2 cellular contexts compared by ENCODE assay signal in the genomic region with DNA sequence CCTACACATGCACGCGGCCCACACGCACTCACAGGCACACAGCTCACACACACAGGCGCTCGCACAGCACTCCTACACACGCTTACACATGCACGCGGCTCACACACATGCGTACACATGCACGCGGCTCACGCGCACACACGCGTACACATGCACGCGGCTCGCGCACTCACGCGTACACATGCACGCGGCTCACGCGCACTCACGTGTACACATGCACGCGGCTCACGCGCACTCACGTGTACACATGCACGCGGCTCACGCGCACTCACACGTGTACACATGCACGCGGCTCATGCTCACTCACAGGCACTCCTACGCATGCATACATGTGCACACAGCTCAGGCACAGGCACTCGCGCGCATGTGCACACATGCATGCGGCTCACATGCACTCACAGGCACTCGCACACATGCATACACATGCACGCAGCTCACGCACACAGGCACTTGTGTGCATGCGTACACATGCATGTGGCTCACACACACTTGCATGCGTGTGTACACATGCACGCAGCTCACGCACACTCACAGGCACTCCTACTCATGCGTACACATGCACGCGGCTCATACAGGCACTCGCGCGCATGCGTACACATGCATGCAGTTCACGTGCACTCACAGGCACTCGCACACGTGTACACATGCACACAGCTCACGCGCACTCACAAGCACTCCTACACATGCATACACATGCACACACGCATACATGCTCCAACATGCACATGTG.
TF ChIP-seq lines count a peak whose summit lies in the region.

No MANE protein-coding gene starts in this region.

TF ChIP-seq in K562, 482 proteins besides CTCF, POLR2A, EP300 and RAD21:
- TF ChIP-seq HOXB6 (CRISPR knock-in tag; IDR thresholded peaks at IDR 0.05; ENCODE audit: borderline replicate concordance) (no peak), ZKSCAN8 (CRISPR knock-in tag; IDR thresholded peaks at IDR 0.05) (no peak), MED1 (CRISPR knock-in tag; IDR thresholded peaks at IDR 0.05; ENCODE audit: borderline replicate concordance) (0 out of 2 replicates have a peak, but pooled peaks have one; percentile 50), NR3C1 (CRISPR knock-in tag; IDR thresholded peaks at IDR 0.05) (no peak), EGR1 (conservative IDR thresholded peaks at IDR 0.05) (no peak), ZNF23 (CRISPR knock-in tag; IDR thresholded peaks at IDR 0.05) (no peak), RAD51 (IDR thresholded peaks at IDR 0.05; ENCODE audit: borderline replicate concordance, low read depth) (no peak), KDM1A (IDR thresholded peaks at IDR 0.05) (peak in 1 of 2 experiments; percentile 30; a peak in 1 of 4 replicates), MYNN (IDR thresholded peaks at IDR 0.05) (peak; percentile 13; the same call in 1 of the 2 replicates), MYNN (CRISPR knock-in tag; IDR thresholded peaks at IDR 0.05) (no peak), KAT7 (CRISPR knock-in tag; IDR thresholded peaks at IDR 0.05; ENCODE audit: borderline replicate concordance) (no peak), TARDBP (IDR thresholded peaks at IDR 0.05) (peak; percentile 67; the same call in 1 of the 2 replicates), MCM2 (IDR thresholded peaks at IDR 0.05; ENCODE audit: low read depth) (no peak), BRCA1 (IDR thresholded peaks at IDR 0.05) (no peak), BRCA1 (CRISPR knock-in tag; IDR thresholded peaks at IDR 0.05) (no peak), STAT5A (IDR thresholded peaks at IDR 0.05; ENCODE audit: borderline replicate concordance, low read length) (peak; percentile 42; the same call in 1 of the 2 replicates)
- TF ChIP-seq, protein P1, sequence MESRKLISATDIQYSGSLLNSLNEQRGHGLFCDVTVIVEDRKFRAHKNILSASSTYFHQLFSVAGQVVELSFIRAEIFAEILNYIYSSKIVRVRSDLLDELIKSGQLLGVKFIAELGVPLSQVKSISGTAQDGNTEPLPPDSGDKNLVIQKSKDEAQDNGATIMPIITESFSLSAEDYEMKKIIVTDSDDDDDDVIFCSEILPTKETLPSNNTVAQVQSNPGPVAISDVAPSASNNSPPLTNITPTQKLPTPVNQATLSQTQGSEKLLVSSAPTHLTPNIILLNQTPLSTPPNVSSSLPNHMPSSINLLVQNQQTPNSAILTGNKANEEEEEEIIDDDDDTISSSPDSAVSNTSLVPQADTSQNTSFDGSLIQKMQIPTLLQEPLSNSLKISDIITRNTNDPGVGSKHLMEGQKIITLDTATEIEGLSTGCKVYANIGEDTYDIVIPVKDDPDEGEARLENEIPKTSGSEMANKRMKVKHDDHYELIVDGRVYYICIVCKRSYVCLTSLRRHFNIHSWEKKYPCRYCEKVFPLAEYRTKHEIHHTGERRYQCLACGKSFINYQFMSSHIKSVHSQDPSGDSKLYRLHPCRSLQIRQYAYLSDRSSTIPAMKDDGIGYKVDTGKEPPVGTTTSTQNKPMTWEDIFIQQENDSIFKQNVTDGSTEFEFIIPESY (CRISPR knock-in tag; IDR thresholded peaks at IDR 0.05), result peak; percentile 99

TF ChIP-seq in SK-N-SH treated with all-trans-retinoic acid at 6 μM for 48 hours, 23 proteins besides CTCF, POLR2A, EP300 and RAD21:
- TF ChIP-seq ISL1 (CRISPR knock-in tag; IDR thresholded peaks at IDR 0.05) (no peak), RARB (CRISPR knock-in tag; IDR thresholded peaks at IDR 0.05) (no peak), ZFP30 (CRISPR knock-in tag; IDR thresholded peaks at IDR 0.05) (no peak), ARNTL (CRISPR knock-in tag; IDR thresholded peaks at IDR 0.05; ENCODE audit: borderline replicate concordance, low read depth) (no peak), ZC3H10 (CRISPR knock-in tag; IDR thresholded peaks at IDR 0.05) (no peak)
- TF ChIP-seq, protein P2, sequence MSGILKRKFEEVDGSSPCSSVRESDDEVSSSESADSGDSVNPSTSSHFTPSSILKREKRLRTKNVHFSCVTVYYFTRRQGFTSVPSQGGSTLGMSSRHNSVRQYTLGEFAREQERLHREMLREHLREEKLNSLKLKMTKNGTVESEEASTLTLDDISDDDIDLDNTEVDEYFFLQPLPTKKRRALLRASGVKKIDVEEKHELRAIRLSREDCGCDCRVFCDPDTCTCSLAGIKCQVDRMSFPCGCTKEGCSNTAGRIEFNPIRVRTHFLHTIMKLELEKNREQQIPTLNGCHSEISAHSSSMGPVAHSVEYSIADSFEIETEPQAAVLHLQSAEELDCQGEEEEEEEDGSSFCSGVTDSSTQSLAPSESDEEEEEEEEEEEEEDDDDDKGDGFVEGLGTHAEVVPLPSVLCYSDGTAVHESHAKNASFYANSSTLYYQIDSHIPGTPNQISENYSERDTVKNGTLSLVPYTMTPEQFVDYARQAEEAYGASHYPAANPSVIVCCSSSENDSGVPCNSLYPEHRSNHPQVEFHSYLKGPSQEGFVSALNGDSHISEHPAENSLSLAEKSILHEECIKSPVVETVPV (CRISPR knock-in tag; IDR thresholded peaks at IDR 0.05), result no peak
